1 cellular context compared by ENCODE assay signal in the genomic region with DNA sequence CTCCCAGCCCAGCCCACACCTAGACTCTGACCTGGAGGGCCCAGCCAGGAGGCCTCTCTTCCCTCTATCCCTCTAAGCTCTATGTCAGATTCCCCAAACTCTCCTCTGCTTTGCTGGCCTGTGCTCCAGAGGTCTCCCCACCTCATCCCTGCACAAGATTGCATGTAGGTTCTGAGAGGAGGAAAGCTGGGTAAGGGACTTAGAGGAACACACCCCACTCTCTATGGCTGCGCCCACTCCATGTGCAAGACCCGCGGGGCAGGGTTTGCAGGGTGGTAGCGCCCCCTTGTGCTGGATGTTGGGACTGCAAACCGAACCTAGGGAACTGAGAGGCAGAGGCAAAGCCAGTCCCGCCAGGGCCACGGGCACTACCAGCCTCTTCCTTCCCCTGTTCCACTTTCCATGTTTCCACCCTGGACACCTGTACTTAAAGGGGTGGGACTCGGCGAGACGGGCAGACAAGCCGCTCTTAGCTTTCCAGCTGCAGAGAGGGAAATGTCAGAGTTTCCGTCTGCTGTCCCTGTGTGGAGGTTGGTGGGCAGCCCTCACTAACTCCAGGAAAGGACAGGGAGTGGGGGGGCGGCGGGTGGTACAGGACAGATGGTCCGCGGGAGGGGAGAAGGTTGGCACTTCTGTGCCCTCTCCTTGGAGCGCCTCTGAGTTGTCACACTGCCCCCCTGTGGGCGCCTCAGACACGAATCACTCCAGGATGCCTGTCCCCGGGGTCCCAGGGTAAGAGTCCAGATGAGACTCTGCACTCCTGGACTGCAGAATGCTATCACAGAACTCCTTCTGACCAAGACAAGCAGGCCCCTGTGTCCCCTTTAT.
TF ChIP-seq lines count a peak whose summit lies in the region.

No MANE protein-coding gene starts in this region.

TF ChIP-seq in HepG2, 621 proteins besides CTCF, POLR2A, EP300 and RAD21 (continued from another document and continues in another):
- TF ChIP-seq MATR3 (CRISPR knock-in tag; IDR thresholded peaks at IDR 0.05), result no peak
- no peak; the same call in 1 of the 2 replicates for TF ChIP-seq STAT5B (CRISPR knock-in tag; IDR thresholded peaks at IDR 0.05)
- TF ChIP-seq, protein P1, sequence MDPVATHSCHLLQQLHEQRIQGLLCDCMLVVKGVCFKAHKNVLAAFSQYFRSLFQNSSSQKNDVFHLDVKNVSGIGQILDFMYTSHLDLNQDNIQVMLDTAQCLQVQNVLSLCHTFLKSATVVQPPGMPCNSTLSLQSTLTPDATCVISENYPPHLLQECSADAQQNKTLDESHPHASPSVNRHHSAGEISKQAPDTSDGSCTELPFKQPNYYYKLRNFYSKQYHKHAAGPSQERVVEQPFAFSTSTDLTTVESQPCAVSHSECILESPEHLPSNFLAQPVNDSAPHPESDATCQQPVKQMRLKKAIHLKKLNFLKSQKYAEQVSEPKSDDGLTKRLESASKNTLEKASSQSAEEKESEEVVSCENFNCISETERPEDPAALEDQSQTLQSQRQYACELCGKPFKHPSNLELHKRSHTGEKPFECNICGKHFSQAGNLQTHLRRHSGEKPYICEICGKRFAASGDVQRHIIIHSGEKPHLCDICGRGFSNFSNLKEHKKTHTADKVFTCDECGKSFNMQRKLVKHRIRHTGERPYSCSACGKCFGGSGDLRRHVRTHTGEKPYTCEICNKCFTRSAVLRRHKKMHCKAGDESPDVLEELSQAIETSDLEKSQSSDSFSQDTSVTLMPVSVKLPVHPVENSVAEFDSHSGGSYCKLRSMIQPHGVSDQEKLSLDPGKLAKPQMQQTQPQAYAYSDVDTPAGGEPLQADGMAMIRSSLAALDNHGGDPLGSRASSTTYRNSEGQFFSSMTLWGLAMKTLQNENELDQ (CRISPR knock-in tag; IDR thresholded peaks at IDR 0.05; ENCODE audit: borderline replicate concordance), result peak; percentile 81; the same call in 1 of the 2 replicates
- peak; percentile 91; the same call in 1 of the 2 replicates for TF ChIP-seq GPN1 (CRISPR knock-in tag; IDR thresholded peaks at IDR 0.05; ENCODE audit: borderline replicate concordance)
- TF ChIP-seq, protein P2, sequence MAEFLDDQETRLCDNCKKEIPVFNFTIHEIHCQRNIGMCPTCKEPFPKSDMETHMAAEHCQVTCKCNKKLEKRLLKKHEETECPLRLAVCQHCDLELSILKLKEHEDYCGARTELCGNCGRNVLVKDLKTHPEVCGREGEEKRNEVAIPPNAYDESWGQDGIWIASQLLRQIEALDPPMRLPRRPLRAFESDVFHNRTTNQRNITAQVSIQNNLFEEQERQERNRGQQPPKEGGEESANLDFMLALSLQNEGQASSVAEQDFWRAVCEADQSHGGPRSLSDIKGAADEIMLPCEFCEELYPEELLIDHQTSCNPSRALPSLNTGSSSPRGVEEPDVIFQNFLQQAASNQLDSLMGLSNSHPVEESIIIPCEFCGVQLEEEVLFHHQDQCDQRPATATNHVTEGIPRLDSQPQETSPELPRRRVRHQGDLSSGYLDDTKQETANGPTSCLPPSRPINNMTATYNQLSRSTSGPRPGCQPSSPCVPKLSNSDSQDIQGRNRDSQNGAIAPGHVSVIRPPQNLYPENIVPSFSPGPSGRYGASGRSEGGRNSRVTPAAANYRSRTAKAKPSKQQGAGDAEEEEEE (CRISPR knock-in tag; IDR thresholded peaks at IDR 0.05; ENCODE audit: borderline replicate concordance), result peak; percentile 97; the same call in 1 of the 2 replicates
- TF ChIP-seq, protein P3, sequence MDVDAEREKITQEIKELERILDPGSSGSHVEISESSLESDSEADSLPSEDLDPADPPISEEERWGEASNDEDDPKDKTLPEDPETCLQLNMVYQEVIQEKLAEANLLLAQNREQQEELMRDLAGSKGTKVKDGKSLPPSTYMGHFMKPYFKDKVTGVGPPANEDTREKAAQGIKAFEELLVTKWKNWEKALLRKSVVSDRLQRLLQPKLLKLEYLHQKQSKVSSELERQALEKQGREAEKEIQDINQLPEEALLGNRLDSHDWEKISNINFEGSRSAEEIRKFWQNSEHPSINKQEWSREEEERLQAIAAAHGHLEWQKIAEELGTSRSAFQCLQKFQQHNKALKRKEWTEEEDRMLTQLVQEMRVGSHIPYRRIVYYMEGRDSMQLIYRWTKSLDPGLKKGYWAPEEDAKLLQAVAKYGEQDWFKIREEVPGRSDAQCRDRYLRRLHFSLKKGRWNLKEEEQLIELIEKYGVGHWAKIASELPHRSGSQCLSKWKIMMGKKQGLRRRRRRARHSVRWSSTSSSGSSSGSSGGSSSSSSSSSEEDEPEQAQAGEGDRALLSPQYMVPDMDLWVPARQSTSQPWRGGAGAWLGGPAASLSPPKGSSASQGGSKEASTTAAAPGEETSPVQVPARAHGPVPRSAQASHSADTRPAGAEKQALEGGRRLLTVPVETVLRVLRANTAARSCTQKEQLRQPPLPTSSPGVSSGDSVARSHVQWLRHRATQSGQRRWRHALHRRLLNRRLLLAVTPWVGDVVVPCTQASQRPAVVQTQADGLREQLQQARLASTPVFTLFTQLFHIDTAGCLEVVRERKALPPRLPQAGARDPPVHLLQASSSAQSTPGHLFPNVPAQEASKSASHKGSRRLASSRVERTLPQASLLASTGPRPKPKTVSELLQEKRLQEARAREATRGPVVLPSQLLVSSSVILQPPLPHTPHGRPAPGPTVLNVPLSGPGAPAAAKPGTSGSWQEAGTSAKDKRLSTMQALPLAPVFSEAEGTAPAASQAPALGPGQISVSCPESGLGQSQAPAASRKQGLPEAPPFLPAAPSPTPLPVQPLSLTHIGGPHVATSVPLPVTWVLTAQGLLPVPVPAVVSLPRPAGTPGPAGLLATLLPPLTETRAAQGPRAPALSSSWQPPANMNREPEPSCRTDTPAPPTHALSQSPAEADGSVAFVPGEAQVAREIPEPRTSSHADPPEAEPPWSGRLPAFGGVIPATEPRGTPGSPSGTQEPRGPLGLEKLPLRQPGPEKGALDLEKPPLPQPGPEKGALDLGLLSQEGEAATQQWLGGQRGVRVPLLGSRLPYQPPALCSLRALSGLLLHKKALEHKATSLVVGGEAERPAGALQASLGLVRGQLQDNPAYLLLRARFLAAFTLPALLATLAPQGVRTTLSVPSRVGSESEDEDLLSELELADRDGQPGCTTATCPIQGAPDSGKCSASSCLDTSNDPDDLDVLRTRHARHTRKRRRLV (CRISPR knock-in tag; IDR thresholded peaks at IDR 0.05), result peak; percentile 95; the same call in 1 of the 2 replicates
- peak; percentile 97 for TF ChIP-seq KDM2A (CRISPR knock-in tag; IDR thresholded peaks at IDR 0.05; ENCODE audit: borderline replicate concordance, low read depth)
- TF ChIP-seq, protein P4, sequence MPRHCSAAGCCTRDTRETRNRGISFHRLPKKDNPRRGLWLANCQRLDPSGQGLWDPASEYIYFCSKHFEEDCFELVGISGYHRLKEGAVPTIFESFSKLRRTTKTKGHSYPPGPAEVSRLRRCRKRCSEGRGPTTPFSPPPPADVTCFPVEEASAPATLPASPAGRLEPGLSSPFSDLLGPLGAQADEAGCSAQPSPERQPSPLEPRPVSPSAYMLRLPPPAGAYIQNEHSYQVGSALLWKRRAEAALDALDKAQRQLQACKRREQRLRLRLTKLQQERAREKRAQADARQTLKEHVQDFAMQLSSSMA (CRISPR knock-in tag; IDR thresholded peaks at IDR 0.05), result peak; percentile 98
- TF ChIP-seq NFKB2 (CRISPR knock-in tag; IDR thresholded peaks at IDR 0.05; ENCODE audit: borderline replicate concordance), result peak; percentile 88; the same call in 1 of the 2 replicates
- TF ChIP-seq SATB2 (CRISPR knock-in tag; IDR thresholded peaks at IDR 0.05), result no peak
- TF ChIP-seq, protein P5, sequence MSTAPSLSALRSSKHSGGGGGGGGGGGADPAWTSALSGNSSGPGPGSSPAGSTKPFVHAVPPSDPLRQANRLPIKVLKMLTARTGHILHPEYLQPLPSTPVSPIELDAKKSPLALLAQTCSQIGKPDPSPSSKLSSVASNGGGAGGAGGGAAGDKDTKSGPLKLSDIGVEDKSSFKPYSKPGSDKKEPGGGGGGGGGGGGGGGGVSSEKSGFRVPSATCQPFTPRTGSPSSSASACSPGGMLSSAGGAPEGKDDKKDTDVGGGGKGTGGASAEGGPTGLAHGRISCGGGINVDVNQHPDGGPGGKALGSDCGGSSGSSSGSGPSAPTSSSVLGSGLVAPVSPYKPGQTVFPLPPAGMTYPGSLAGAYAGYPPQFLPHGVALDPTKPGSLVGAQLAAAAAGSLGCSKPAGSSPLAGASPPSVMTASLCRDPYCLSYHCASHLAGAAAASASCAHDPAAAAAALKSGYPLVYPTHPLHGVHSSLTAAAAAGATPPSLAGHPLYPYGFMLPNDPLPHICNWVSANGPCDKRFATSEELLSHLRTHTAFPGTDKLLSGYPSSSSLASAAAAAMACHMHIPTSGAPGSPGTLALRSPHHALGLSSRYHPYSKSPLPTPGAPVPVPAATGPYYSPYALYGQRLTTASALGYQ (CRISPR knock-in tag; IDR thresholded peaks at IDR 0.05), result no peak
- peak; percentile 92; the same call in 1 of the 2 replicates for TF ChIP-seq EEA1 (CRISPR knock-in tag; IDR thresholded peaks at IDR 0.05; ENCODE audit: borderline replicate concordance)
- TF ChIP-seq ZMYM4 (CRISPR knock-in tag; IDR thresholded peaks at IDR 0.05), result peak; percentile 88
- peak; percentile 97 for TF ChIP-seq ZNF350 (CRISPR knock-in tag; IDR thresholded peaks at IDR 0.05; ENCODE audit: borderline replicate concordance, low read depth)
- TF ChIP-seq, protein P6, sequence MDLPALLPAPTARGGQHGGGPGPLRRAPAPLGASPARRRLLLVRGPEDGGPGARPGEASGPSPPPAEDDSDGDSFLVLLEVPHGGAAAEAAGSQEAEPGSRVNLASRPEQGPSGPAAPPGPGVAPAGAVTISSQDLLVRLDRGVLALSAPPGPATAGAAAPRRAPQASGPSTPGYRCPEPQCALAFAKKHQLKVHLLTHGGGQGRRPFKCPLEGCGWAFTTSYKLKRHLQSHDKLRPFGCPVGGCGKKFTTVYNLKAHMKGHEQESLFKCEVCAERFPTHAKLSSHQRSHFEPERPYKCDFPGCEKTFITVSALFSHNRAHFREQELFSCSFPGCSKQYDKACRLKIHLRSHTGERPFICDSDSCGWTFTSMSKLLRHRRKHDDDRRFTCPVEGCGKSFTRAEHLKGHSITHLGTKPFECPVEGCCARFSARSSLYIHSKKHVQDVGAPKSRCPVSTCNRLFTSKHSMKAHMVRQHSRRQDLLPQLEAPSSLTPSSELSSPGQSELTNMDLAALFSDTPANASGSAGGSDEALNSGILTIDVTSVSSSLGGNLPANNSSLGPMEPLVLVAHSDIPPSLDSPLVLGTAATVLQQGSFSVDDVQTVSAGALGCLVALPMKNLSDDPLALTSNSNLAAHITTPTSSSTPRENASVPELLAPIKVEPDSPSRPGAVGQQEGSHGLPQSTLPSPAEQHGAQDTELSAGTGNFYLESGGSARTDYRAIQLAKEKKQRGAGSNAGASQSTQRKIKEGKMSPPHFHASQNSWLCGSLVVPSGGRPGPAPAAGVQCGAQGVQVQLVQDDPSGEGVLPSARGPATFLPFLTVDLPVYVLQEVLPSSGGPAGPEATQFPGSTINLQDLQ (CRISPR knock-in tag; IDR thresholded peaks at IDR 0.05), result peak; percentile 60; the same call in 1 of the 2 replicates
- TF ChIP-seq ZNF317 (CRISPR knock-in tag; IDR thresholded peaks at IDR 0.05), result peak; percentile 76; the same call in 1 of the 2 replicates
- TF ChIP-seq, protein P7, sequence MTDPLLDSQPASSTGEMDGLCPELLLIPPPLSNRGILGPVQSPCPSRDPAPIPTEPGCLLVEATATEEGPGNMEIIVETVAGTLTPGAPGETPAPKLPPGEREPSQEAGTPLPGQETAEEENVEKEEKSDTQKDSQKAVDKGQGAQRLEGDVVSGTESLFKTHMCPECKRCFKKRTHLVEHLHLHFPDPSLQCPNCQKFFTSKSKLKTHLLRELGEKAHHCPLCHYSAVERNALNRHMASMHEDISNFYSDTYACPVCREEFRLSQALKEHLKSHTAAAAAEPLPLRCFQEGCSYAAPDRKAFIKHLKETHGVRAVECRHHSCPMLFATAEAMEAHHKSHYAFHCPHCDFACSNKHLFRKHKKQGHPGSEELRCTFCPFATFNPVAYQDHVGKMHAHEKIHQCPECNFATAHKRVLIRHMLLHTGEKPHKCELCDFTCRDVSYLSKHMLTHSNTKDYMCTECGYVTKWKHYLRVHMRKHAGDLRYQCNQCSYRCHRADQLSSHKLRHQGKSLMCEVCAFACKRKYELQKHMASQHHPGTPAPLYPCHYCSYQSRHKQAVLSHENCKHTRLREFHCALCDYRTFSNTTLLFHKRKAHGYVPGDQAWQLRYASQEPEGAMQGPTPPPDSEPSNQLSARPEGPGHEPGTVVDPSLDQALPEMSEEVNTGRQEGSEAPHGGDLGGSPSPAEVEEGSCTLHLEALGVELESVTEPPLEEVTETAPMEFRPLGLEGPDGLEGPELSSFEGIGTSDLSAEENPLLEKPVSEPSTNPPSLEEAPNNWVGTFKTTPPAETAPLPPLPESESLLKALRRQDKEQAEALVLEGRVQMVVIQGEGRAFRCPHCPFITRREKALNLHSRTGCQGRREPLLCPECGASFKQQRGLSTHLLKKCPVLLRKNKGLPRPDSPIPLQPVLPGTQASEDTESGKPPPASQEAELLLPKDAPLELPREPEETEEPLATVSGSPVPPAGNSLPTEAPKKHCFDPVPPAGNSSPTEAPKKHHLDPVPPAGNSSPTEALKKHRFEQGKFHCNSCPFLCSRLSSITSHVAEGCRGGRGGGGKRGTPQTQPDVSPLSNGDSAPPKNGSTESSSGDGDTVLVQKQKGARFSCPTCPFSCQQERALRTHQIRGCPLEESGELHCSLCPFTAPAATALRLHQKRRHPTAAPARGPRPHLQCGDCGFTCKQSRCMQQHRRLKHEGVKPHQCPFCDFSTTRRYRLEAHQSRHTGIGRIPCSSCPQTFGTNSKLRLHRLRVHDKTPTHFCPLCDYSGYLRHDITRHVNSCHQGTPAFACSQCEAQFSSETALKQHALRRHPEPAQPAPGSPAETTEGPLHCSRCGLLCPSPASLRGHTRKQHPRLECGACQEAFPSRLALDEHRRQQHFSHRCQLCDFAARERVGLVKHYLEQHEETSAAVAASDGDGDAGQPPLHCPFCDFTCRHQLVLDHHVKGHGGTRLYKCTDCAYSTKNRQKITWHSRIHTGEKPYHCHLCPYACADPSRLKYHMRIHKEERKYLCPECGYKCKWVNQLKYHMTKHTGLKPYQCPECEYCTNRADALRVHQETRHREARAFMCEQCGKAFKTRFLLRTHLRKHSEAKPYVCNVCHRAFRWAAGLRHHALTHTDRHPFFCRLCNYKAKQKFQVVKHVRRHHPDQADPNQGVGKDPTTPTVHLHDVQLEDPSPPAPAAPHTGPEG (CRISPR knock-in tag; IDR thresholded peaks at IDR 0.05), result no peak; the same call in 1 of the 2 replicates
- no peak; the same call in 1 of the 2 replicates for TF ChIP-seq CREM (IDR thresholded peaks at IDR 0.05)
- TF ChIP-seq CREM (CRISPR knock-in tag; IDR thresholded peaks at IDR 0.05), result 0 out of 2 replicates have a peak, but pooled peaks have one; percentile 18
- TF ChIP-seq PHF20 (CRISPR knock-in tag; IDR thresholded peaks at IDR 0.05), result peak; percentile 52; the same call in 1 of the 2 replicates
- peak; percentile 79; the same call in 1 of the 2 replicates for TF ChIP-seq ZNF160 (CRISPR knock-in tag; IDR thresholded peaks at IDR 0.05)
- TF ChIP-seq, protein P8, sequence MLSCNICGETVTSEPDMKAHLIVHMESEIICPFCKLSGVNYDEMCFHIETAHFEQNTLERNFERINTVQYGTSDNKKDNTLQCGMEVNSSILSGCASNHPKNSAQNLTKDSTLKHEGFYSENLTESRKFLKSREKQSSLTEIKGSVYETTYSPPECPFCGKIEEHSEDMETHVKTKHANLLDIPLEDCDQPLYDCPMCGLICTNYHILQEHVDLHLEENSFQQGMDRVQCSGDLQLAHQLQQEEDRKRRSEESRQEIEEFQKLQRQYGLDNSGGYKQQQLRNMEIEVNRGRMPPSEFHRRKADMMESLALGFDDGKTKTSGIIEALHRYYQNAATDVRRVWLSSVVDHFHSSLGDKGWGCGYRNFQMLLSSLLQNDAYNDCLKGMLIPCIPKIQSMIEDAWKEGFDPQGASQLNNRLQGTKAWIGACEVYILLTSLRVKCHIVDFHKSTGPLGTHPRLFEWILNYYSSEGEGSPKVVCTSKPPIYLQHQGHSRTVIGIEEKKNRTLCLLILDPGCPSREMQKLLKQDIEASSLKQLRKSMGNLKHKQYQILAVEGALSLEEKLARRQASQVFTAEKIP (CRISPR knock-in tag; IDR thresholded peaks at IDR 0.05; ENCODE audit: borderline replicate concordance), result no peak
- TF ChIP-seq HOXA9 (CRISPR knock-in tag; IDR thresholded peaks at IDR 0.05; ENCODE audit: borderline replicate concordance), result no peak
- TF ChIP-seq ATAD3A (CRISPR knock-in tag; IDR thresholded peaks at IDR 0.05), result peak; percentile 55; the same call in 1 of the 2 replicates
- TF ChIP-seq ZNF44 (CRISPR knock-in tag; IDR thresholded peaks at IDR 0.05), result peak; percentile 81
